14 cellular contexts compared by ENCODE assay signal in the genomic region with DNA sequence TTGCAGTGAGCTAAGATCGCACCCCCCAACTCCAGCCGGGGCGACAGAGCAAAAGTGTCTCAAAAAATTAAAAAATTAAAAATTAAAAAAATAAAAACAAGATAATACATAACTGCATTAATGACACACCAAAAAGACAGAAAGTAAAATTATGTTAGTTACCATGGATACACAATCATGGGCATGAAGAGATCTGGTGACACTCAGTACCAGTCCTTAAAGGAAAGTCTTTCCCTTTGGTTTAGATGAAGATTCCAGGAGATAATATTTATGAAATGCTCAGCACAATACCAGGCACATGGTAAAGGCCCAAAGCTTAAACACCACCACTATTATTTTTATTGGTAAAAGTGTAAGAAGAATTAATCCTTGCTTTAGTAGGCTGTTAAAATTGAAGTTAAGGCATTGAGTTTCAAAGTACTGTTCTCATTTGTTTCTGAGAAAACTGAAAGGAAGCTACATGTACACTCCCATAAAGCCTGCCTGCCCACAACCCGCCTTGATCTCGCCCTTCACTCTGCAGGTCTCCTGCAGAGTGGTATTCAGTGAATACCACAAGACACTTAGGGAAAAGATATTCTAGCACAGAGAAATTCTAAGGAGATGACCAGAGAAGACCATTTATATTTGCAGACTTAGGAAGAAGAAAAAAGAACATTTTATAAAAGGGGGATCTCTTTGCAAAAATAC. TPM values are rescaled to one million over a fixed set of nuclear protein-coding genes. Genes with fewer than 3 reads are reported as not detected.
DNase-seq lines count a peak whose midpoint lies in the region; ATAC-seq, FAIRE-seq and TF ChIP-seq lines count a peak whose summit lies in the region.
"Had no signal": no experiment of that assay in that cellular context is flagged by ENCODE, and none has a peak within 500 bp of the region (broad histone marks: within the 10 kb centered on the region; RNA-seq: fewer than 3 reads in every experiment).

No MANE protein-coding gene starts in this region.

- H3K4me1 Mint-ChIP-seq in T-helper 2 cell treated with Interferon-gamma antibody and Interleukin-4, amounts not matched to agents 5 μg/mL and 100 μg/mL, for 36 hours (ENCODE audit: low read depth), result peaks cover 52% of the 10 kb centered on the region
- peaks cover 68% of the 10 kb centered on the region for H3K4me1 Mint-ChIP-seq in central memory CD8-positive, alpha-beta T cell
- H3K4me1 Mint-ChIP-seq in stimulated activated naive CD8-positive, alpha-beta T cell treated with anti-CD3 and anti-CD28 coated beads, Interleukin-15, amount 100 ng/mL, for 72 hours, result peaks cover 80% of the 10 kb centered on the region
- peaks cover 2% of the 10 kb centered on the region for H3K4me1 Mint-ChIP-seq in CD14-positive monocyte

- DNase-seq in stimulated activated CD4-positive, alpha-beta T cell treated with anti-CD3 and anti-CD28 coated beads, Interleukin-2, amount 100 ng/mL, for 4 hours (ENCODE audit: low read depth), result peak; percentile 3
- no peak for DNase-seq in stimulated activated CD4-positive, alpha-beta T cell treated with anti-CD3 and anti-CD28 coated beads, Interleukin-4, amount 100 ng/mL, for 24 hours
- DNase-seq in T-helper 2 cell treated with Interferon-gamma antibody and Interleukin-4, amounts not matched to agents 5 μg/mL and 100 μg/mL, for 36 hours (ENCODE audit: low spot score), result no peak
- no peak for DNase-seq in central memory CD8-positive, alpha-beta T cell (ENCODE audit: low spot score in 2 of 2)
- no peak for DNase-seq in stimulated activated naive CD8-positive, alpha-beta T cell treated with anti-CD3 and anti-CD28 coated beads, Interleukin-15, amount 100 ng/mL, for 72 hours
- no peak for DNase-seq in GM12892 (ENCODE audit: insufficient read length)
- no peak for DNase-seq in CD14-positive monocyte (ENCODE audit: low spot score)
- no peak for DNase-seq in NCI-H748 (lab: John Stamatoyannopoulos, UW; ENCODE audit: unreplicated experiment)
- DNase-seq: DMS79 treated with DMSO at 0.1 percent for 48 hours, kidney, NCI-H1436, NCI-H526 treated with DMSO at 0.1 percent for 48 hours, psoas muscle had no signal

- peaks cover 53% of the 10 kb centered on the region for H3K36me3 Mint-ChIP-seq in T-helper 2 cell treated with Interferon-gamma antibody and Interleukin-4, amounts not matched to agents 5 μg/mL and 100 μg/mL, for 36 hours (ENCODE audit: low read depth)
- peaks cover 13% of the 10 kb centered on the region for H3K36me3 Mint-ChIP-seq in central memory CD8-positive, alpha-beta T cell (ENCODE audit: insufficient read depth)
- H3K36me3 Mint-ChIP-seq in CD14-positive monocyte, result peaks cover 55 to 61% of the 10 kb centered on the region in 2 donors

- peak overlapping the region; percentile 69 for H3K27ac Mint-ChIP-seq in T-helper 2 cell treated with Interferon-gamma antibody and Interleukin-4, amounts not matched to agents 5 μg/mL and 100 μg/mL, for 36 hours
- H3K27ac Mint-ChIP-seq in central memory CD8-positive, alpha-beta T cell (ENCODE audit: low read depth), result peak overlapping the region; percentile 2
- peak overlapping the region; percentile 7 to 29 for H3K27ac Mint-ChIP-seq in stimulated activated naive CD8-positive, alpha-beta T cell treated with anti-CD3 and anti-CD28 coated beads, Interleukin-15, amount 100 ng/mL, for 72 hours
- no peak overlapping the region for H3K27ac Mint-ChIP-seq in CD14-positive monocyte

- TF ChIP-seq CTCF in CD14-positive monocyte (IDR thresholded peaks at IDR 0.05), result no peak

- TF ChIP-seq POLR2A in GM12892 (IDR thresholded peaks at IDR 0.05; ENCODE audit: low read depth, low read length), result no peak

- no peak for ATAC-seq in central memory CD8-positive, alpha-beta T cell (replicated peaks; ENCODE audit: extremely low read depth, poor library complexity, severe bottlenecking)
- peak; percentile 49 for ATAC-seq in stimulated activated naive CD8-positive, alpha-beta T cell treated with anti-CD3 and anti-CD28 coated beads, Interleukin-15, amount 100 ng/mL, for 72 hours
- ATAC-seq: gastroesophageal sphincter, psoas muscle had no signal

- no peaks in the 10 kb centered on the region for H3K27me3 Mint-ChIP-seq in T-helper 2 cell treated with Interferon-gamma antibody and Interleukin-4, amounts not matched to agents 5 μg/mL and 100 μg/mL, for 36 hours (ENCODE audit: low read depth)
- no peaks in the 10 kb centered on the region for H3K27me3 Mint-ChIP-seq in central memory CD8-positive, alpha-beta T cell
- no peaks in the 10 kb centered on the region for H3K27me3 Mint-ChIP-seq in stimulated activated naive CD8-positive, alpha-beta T cell treated with anti-CD3 and anti-CD28 coated beads, Interleukin-15, amount 100 ng/mL, for 72 hours
- peaks cover 0 to 3% (median 2%) of the 10 kb centered on the region in 3 donors for H3K27me3 Mint-ChIP-seq in CD14-positive monocyte (ENCODE audit: low read depth in 3 of 3)

- no peak for FAIRE-seq in GM12892 (lab: Jason Lieb, UNC)
- FAIRE-seq: kidney had no signal

- H3K4me3 Mint-ChIP-seq in T-helper 2 cell treated with Interferon-gamma antibody and Interleukin-4, amounts not matched to agents 5 μg/mL and 100 μg/mL, for 36 hours, result peak overlapping the region; percentile 77
- peak overlapping the region; percentile 17 for H3K4me3 Mint-ChIP-seq in central memory CD8-positive, alpha-beta T cell
- H3K4me3 Mint-ChIP-seq in stimulated activated naive CD8-positive, alpha-beta T cell treated with anti-CD3 and anti-CD28 coated beads, Interleukin-15, amount 100 ng/mL, for 72 hours, result peak overlapping the region; percentile 53 to 67
- no peak overlapping the region for H3K4me3 Mint-ChIP-seq in CD14-positive monocyte

- intact Hi-C loops in CD14-positive monocyte (cut with micrococcal nuclease), result no loop called here

- H3K9me3 Mint-ChIP-seq in T-helper 2 cell treated with Interferon-gamma antibody and Interleukin-4, amounts not matched to agents 5 μg/mL and 100 μg/mL, for 36 hours, result no peaks in the 10 kb centered on the region
- no peaks in the 10 kb centered on the region for H3K9me3 Mint-ChIP-seq in central memory CD8-positive, alpha-beta T cell
- H3K9me3 Mint-ChIP-seq in stimulated activated naive CD8-positive, alpha-beta T cell treated with anti-CD3 and anti-CD28 coated beads, Interleukin-15, amount 100 ng/mL, for 72 hours, result no peaks in the 10 kb centered on the region
- no peaks in the 10 kb centered on the region for H3K9me3 Mint-ChIP-seq in CD14-positive monocyte

RNA-seq across cellular contexts. Expression of a gene that starts 52.3 kb away (rescaled TPM):
- 35.6 TPM for polyA plus RNA-seq in GM12892 (2012; ENCODE audit: missing spikeins)
- polyA plus RNA-seq in CD14-positive monocyte, result 10 to 100 TPM; 32.9 to 37.5 TPM

Comparison
In these comparisons a context has a peak if more than half of its experiments do, and no peak if none do; other contexts are left out.
1. H3K27ac Mint-ChIP-seq: peak in T-helper 2 cell treated with Interferon-gamma antibody and Interleukin-4, amounts not matched to agents 5 μg/mL and 100 μg/mL, for 36 hours (single experiment), central memory CD8-positive, alpha-beta T cell (single experiment) and stimulated activated naive CD8-positive, alpha-beta T cell treated with anti-CD3 and anti-CD28 coated beads, Interleukin-15, amount 100 ng/mL, for 72 hours (2 of 2); none in CD14-positive monocyte (0 of 7).
2. H3K4me3 Mint-ChIP-seq: peak in T-helper 2 cell treated with Interferon-gamma antibody and Interleukin-4, amounts not matched to agents 5 μg/mL and 100 μg/mL, for 36 hours (single experiment), central memory CD8-positive, alpha-beta T cell (single experiment) and stimulated activated naive CD8-positive, alpha-beta T cell treated with anti-CD3 and anti-CD28 coated beads, Interleukin-15, amount 100 ng/mL, for 72 hours (2 of 2); none in CD14-positive monocyte (0 of 2).